ENCODE assay signal across 16 cellular contexts in genomic region chr12:8989425-8989824, GRCh38. TPM values are rescaled to one million over a fixed set of nuclear protein-coding genes. Genes with fewer than 3 reads are reported as not detected.
DNase-seq lines count a peak whose midpoint lies in the region; ATAC-seq and TF ChIP-seq lines count a peak whose summit lies in the region.
"Had no signal": no experiment of that assay in that cellular context is flagged by ENCODE, and none has a peak within 500 bp of the region (broad histone marks: within the 10 kb centered on the region; RNA-seq: fewer than 3 reads in every experiment).

Gene KLRG1 (plus strand): TSS chr12:8989546. CDS start chr12:8989636, 90 bp downstream.

- H3K36me3 ChIP-seq in OCI-LY3 (replicated peaks; ENCODE audit: low read depth, low read length) = no peaks in the 10 kb centered on the region
- H3K36me3 ChIP-seq: suprapubic skin had no signal

- no peak for DNase-seq in activated T-cell treated with anti-CD3 and anti-CD28 coated beads, Interleukin-2, amount 50 U/mL, for 4 hours
- DNase-seq in activated T-cell treated with anti-CD3 and anti-CD28 coated beads, Interleukin-2, amount 50 U/mL, for 1 hour = no peak
- peak in 1 of 2 donors; percentile 24 for DNase-seq in central memory CD8-positive, alpha-beta T cell (ENCODE audit: low spot score in 2 of 2)
- peak in 1 of 2 donors; percentile 43 for DNase-seq in stimulated activated naive CD8-positive, alpha-beta T cell treated with anti-CD3 and anti-CD28 coated beads, Interleukin-15, amount 100 ng/mL, for 72 hours
- no peak for DNase-seq in posterior cingulate gyrus
- no peak for DNase-seq in endothelial cell (ENCODE audit: low spot score)
- DNase-seq: aorta; mesendoderm; NCI-H1417; NCI-H524; stimulated activated CD4-positive, alpha-beta T cell treated with anti-CD3 and anti-CD28 coated beads, Interleukin-2, amount 100 ng/mL, for 48 hours had no signal

- H3K79me2 ChIP-seq in OCI-LY3 (ENCODE audit: low read length) = no peaks in the 10 kb centered on the region

- H3K4me1 Mint-ChIP-seq in activated T-cell treated with anti-CD3 and anti-CD28 coated beads, Interleukin-2, amount 50 U/mL, for 4 hours (ENCODE audit: low read depth) = peaks cover 70% of the 10 kb centered on the region
- H3K4me1 Mint-ChIP-seq in central memory CD8-positive, alpha-beta T cell = peaks cover 54% of the 10 kb centered on the region
- H3K4me1 Mint-ChIP-seq in stimulated activated naive CD8-positive, alpha-beta T cell treated with anti-CD3 and anti-CD28 coated beads, Interleukin-15, amount 100 ng/mL, for 72 hours = peaks cover 64% of the 10 kb centered on the region
- peaks cover 13% of the 10 kb centered on the region for H3K4me1 Mint-ChIP-seq in endothelial cell (ENCODE audit: unreplicated experiment)

- peak within 1 kb of the TSS; percentile 87 for H3K27ac Mint-ChIP-seq in central memory CD8-positive, alpha-beta T cell (ENCODE audit: low read depth)
- peak within 1 kb of the TSS in 1 of 2 donors; percentile 63 for H3K27ac Mint-ChIP-seq in stimulated activated naive CD8-positive, alpha-beta T cell treated with anti-CD3 and anti-CD28 coated beads, Interleukin-15, amount 100 ng/mL, for 72 hours
- no peak within 1 kb of the TSS for H3K27ac Mint-ChIP-seq in endothelial cell (ENCODE audit: unreplicated experiment)

- H3K27ac ChIP-seq in OCI-LY3 (ENCODE audit: low read length) = peak within 1 kb of the TSS; percentile 65
- H3K27ac ChIP-seq: HL-60, SK-N-MC, suprapubic skin had no signal

- H2AFZ ChIP-seq in OCI-LY3 (ENCODE audit: low read depth, low read length) = no peak within 1 kb of the TSS

- TF ChIP-seq CTCF in OCI-LY3 (IDR thresholded peaks at IDR 0.05; ENCODE audit: low read depth, low read length) (no peak), endothelial cell (IDR thresholded peaks at IDR 0.05; ENCODE audit: unreplicated experiment) (no peak)

- peaks cover 3% of the 10 kb centered on the region for H3K9me3 Mint-ChIP-seq in activated T-cell treated with anti-CD3 and anti-CD28 coated beads, Interleukin-2, amount 50 U/mL, for 4 hours
- H3K9me3 Mint-ChIP-seq in central memory CD8-positive, alpha-beta T cell = no peaks in the 10 kb centered on the region
- no peaks in the 10 kb centered on the region for H3K9me3 Mint-ChIP-seq in stimulated activated naive CD8-positive, alpha-beta T cell treated with anti-CD3 and anti-CD28 coated beads, Interleukin-15, amount 100 ng/mL, for 72 hours
- H3K9me3 Mint-ChIP-seq in endothelial cell (ENCODE audit: unreplicated experiment) = no peaks in the 10 kb centered on the region

- peak within 1 kb of the TSS; percentile 83 for H3K4me3 Mint-ChIP-seq in activated T-cell treated with anti-CD3 and anti-CD28 coated beads, Interleukin-2, amount 50 U/mL, for 4 hours
- H3K4me3 Mint-ChIP-seq in central memory CD8-positive, alpha-beta T cell = peak within 1 kb of the TSS; percentile 88
- peak within 1 kb of the TSS; percentile 17 to 53 for H3K4me3 Mint-ChIP-seq in stimulated activated naive CD8-positive, alpha-beta T cell treated with anti-CD3 and anti-CD28 coated beads, Interleukin-15, amount 100 ng/mL, for 72 hours
- no peak within 1 kb of the TSS for H3K4me3 Mint-ChIP-seq in endothelial cell (ENCODE audit: unreplicated experiment)

- no peaks in the 10 kb centered on the region for H4K20me1 ChIP-seq in OCI-LY3 (ENCODE audit: insufficient read depth, low read length)

- H3K9me3 ChIP-seq in OCI-LY3 (ENCODE audit: insufficient read depth, low read length) = no peaks in the 10 kb centered on the region
- H3K9me3 ChIP-seq: suprapubic skin had no signal

- peak within 1 kb of the TSS; percentile 21; the same call in 1 of the 2 replicates for H3K9ac ChIP-seq in OCI-LY3 (ENCODE audit: low read length)

- H3K27me3 ChIP-seq in OCI-LY3 (ENCODE audit: low read depth, low read length) = no peaks in the 10 kb centered on the region
- H3K27me3 ChIP-seq: suprapubic skin had no signal

- peak within 1 kb of the TSS; percentile 68 for H3K4me2 ChIP-seq in OCI-LY3 (ENCODE audit: low read length)

- H3K27me3 Mint-ChIP-seq in activated T-cell treated with anti-CD3 and anti-CD28 coated beads, Interleukin-2, amount 50 U/mL, for 4 hours (ENCODE audit: low read depth) = no peaks in the 10 kb centered on the region
- H3K27me3 Mint-ChIP-seq in central memory CD8-positive, alpha-beta T cell = no peaks in the 10 kb centered on the region
- no peaks in the 10 kb centered on the region for H3K27me3 Mint-ChIP-seq in stimulated activated naive CD8-positive, alpha-beta T cell treated with anti-CD3 and anti-CD28 coated beads, Interleukin-15, amount 100 ng/mL, for 72 hours
- H3K27me3 Mint-ChIP-seq in endothelial cell (ENCODE audit: unreplicated experiment) = peaks cover 1% of the 10 kb centered on the region

- H3K4me3 ChIP-seq in OCI-LY3 (ENCODE audit: low read length) = peak within 1 kb of the TSS; percentile 41
- H3K4me3 ChIP-seq: SK-N-MC, suprapubic skin had no signal

- peaks cover 64% of the 10 kb centered on the region for H3K4me1 ChIP-seq in OCI-LY3 (ENCODE audit: low read length)
- H3K4me1 ChIP-seq: suprapubic skin had no signal

- peak; percentile 66 to 67 for ATAC-seq in activated T-cell treated with anti-CD3 and anti-CD28 coated beads, Interleukin-2, amount 50 U/mL, for 4 hours
- peak; percentile 67 for ATAC-seq in central memory CD8-positive, alpha-beta T cell (replicated peaks; ENCODE audit: extremely low read depth, poor library complexity, severe bottlenecking)
- ATAC-seq in stimulated activated naive CD8-positive, alpha-beta T cell treated with anti-CD3 and anti-CD28 coated beads, Interleukin-15, amount 100 ng/mL, for 72 hours = peak; percentile 88
- no peak for ATAC-seq in HG03196 (IDR thresholded peaks at IDR 0.05; ENCODE audit: unreplicated experiment)

- H3K36me3 Mint-ChIP-seq in activated T-cell treated with anti-CD3 and anti-CD28 coated beads, Interleukin-2, amount 50 U/mL, for 4 hours (ENCODE audit: insufficient read depth) = no peaks in the 10 kb centered on the region
- peaks cover 19% of the 10 kb centered on the region for H3K36me3 Mint-ChIP-seq in central memory CD8-positive, alpha-beta T cell (ENCODE audit: insufficient read depth)
- H3K36me3 Mint-ChIP-seq in endothelial cell (ENCODE audit: low read depth, unreplicated experiment) = no peaks in the 10 kb centered on the region

- intact Hi-C loops in posterior cingulate gyrus (cut with DNase I) = no loop called here

RNA-seq across cellular contexts. Expression of gene KLRG1, which starts in this region (rescaled TPM):
- total RNA-seq in activated T-cell treated with anti-CD3 and anti-CD28 coated beads, Interleukin-2, amount 50 U/mL, for 4 hours = 1 to 10 TPM; 2.3 to 7.6 (median 5.4) TPM
- total RNA-seq in endothelial cell (ENCODE audit: unreplicated experiment) = 2.1 TPM
